Comparison of ENCODE assay signal across 8 cellular contexts in genomic region chr11:123062158-123062891, GRCh38. TPM values are rescaled to one million over a fixed set of nuclear protein-coding genes. Genes with fewer than 3 reads are reported as not detected.
A peak's percentile ranks its signal among the peaks of the same experiment; 100 is the strongest.
DNase-seq lines count a peak whose midpoint lies in the region; ATAC-seq and TF ChIP-seq lines count a peak whose summit lies in the region.

No MANE protein-coding gene starts in this region.

- H3K9me3 ChIP-seq in colonic mucosa = no peaks in the 10 kb centered on the region

- ATAC-seq in HG03457 (IDR thresholded peaks at IDR 0.05; ENCODE audit: unreplicated experiment) = peak; percentile 88

- peak overlapping the region; percentile 95 to 96 for H3K9ac ChIP-seq in colonic mucosa (ENCODE audit: low read depth in 2 of 2, low read length in 2 of 2)

- DNase-seq in AML-193 (lab: John Stamatoyannopoulos, UW) (peak; percentile 99 to 100), GM19240 (ENCODE audit: insufficient read length, low spot score) (peak; percentile 42), NCI-H524 (lab: John Stamatoyannopoulos, UW) (peak; percentile 99 to 100), colonic mucosa (peak; percentile 98)
- peak; percentile 100 for DNase-seq in activated CD4-positive, alpha-beta T cell treated with anti-CD3 and anti-CD28 coated beads for 48 hours
- peak; percentile 98 to 100 (median 99) for DNase-seq in stimulated activated CD4-positive, alpha-beta T cell treated with anti-CD3 and anti-CD28 coated beads, Interleukin-1b, Interleukin-23, amount 100 ng/mL, for 24 hours (ENCODE audit: low read depth in 4 of 4, low spot score in 1 of 4)

- no peak for TF ChIP-seq CTCF in colonic mucosa (IDR thresholded peaks at IDR 0.05)

- peak overlapping the region; percentile 100 for H3K27ac ChIP-seq in colonic mucosa
- H3K27ac ChIP-seq in layer of hippocampus (ENCODE audit: low read depth, low read length) = peak overlapping the region; percentile 100

- H3K27me3 ChIP-seq in colonic mucosa = no peaks in the 10 kb centered on the region
- H3K27me3 ChIP-seq in layer of hippocampus (ENCODE audit: control insufficient read depth, insufficient read depth, low read length) = no peaks in the 10 kb centered on the region

- H3K36me3 ChIP-seq in colonic mucosa = peaks cover 7% of the 10 kb centered on the region

- intact Hi-C loops in colonic mucosa (cut with DNase I) = no loop called here

- H3K4me1 ChIP-seq in colonic mucosa = peaks cover 13% of the 10 kb centered on the region

- peak overlapping the region; percentile 73 for H3K4me3 ChIP-seq in colonic mucosa

RNA-seq across cellular contexts. Expression of gene HSPA8, which starts 0.4 kb away (rescaled TPM):
- total RNA-seq in colonic mucosa = 100 to 1,000 TPM; 565 to 901 TPM

Comparison
In these comparisons a context has a peak if more than half of its experiments do, and no peak if none do; other contexts are left out.
1. Peak in every context shown above with its lines: DNase-seq, ATAC-seq, H3K4me3 ChIP-seq and H3K27ac ChIP-seq.
2. DNase-seq: peak in every context shown above with its lines; median percentile 100 in activated CD4-positive, alpha-beta T cell treated with anti-CD3 and anti-CD28 coated beads for 48 hours; 100 in AML-193; 100 in NCI-H524; 99 in stimulated activated CD4-positive, alpha-beta T cell treated with anti-CD3 and anti-CD28 coated beads, Interleukin-1b, Interleukin-23, amount 100 ng/mL, for 24 hours; 98 in colonic mucosa; 42 in GM19240.